ENCODE assay signal across 1 cellular context in the genomic region with DNA sequence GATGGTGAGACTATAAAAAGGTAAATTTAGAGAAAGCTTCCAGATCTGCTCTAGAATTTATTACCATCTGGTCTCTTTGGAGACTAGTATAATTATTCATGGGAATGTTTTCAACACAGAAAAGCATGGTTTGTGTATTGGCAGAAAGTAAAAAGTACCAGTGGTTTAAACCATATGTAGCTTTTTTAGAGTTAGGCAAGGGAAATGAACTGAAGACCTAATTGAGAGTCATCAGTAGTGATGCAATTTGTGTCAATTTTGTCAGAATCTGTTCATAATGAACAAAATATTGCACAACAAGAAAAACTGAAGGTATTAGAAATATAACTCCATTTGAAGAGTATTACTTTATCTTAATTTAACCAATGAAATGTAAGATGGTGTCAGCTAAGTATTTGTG.
TF ChIP-seq lines count a peak whose summit lies in the region.

No MANE protein-coding gene starts in this region.

TF ChIP-seq in SK-N-SH, 30 proteins besides CTCF, POLR2A, EP300 and RAD21 (continued from another document):
- no peak for TF ChIP-seq REST (IDR thresholded peaks at IDR 0.05; ENCODE audit: low read depth, low read length)
- no peak for TF ChIP-seq GABPA (IDR thresholded peaks at IDR 0.05; ENCODE audit: low read depth)
- TF ChIP-seq GATA2 (CRISPR knock-in tag; IDR thresholded peaks at IDR 0.05): no peak
- TF ChIP-seq, protein P1, sequence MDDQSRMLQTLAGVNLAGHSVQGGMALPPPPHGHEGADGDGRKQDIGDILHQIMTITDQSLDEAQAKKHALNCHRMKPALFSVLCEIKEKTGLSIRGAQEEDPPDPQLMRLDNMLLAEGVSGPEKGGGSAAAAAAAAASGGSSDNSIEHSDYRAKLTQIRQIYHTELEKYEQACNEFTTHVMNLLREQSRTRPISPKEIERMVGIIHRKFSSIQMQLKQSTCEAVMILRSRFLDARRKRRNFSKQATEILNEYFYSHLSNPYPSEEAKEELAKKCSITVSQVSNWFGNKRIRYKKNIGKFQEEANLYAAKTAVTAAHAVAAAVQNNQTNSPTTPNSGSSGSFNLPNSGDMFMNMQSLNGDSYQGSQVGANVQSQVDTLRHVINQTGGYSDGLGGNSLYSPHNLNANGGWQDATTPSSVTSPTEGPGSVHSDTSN (IDR thresholded peaks at IDR 0.05): peak; percentile 48; the same call in 1 of the 2 replicates
- peak; percentile 55 for TF ChIP-seq TCF12 (IDR thresholded peaks at IDR 0.05)
